15 cellular contexts compared by ENCODE assay signal in genomic region chr4:73104695-73105094, GRCh38. TPM values are rescaled to one million over a fixed set of nuclear protein-coding genes. Genes with fewer than 3 reads are reported as not detected.
A peak's percentile ranks its signal among the peaks of the same experiment; 100 is the strongest.
DNase-seq lines count a peak whose midpoint lies in the region; ATAC-seq lines count a peak whose summit lies in the region.
"Had no signal": no experiment of that assay in that cellular context is flagged by ENCODE, and none has a peak within 500 bp of the region (broad histone marks: within the 10 kb centered on the region; RNA-seq: fewer than 3 reads in every experiment).

No MANE protein-coding gene starts in this region.

- peaks cover 34% of the 10 kb centered on the region for H3K36me3 ChIP-seq in MG63

- H3K9me3 Mint-ChIP-seq in stimulated activated naive CD8-positive, alpha-beta T cell treated with anti-CD3 and anti-CD28 coated beads, Interleukin-15, Interleukin-2, amounts not matched to agents 100 ng/mL and 50 ng/mL, for 24 hours, result no peaks in the 10 kb centered on the region

- no peak overlapping the region for H3K4me3 Mint-ChIP-seq in stimulated activated naive CD8-positive, alpha-beta T cell treated with anti-CD3 and anti-CD28 coated beads, Interleukin-15, Interleukin-2, amounts not matched to agents 100 ng/mL and 50 ng/mL, for 24 hours

- no peaks in the 10 kb centered on the region for H3K27me3 Mint-ChIP-seq in stimulated activated naive CD8-positive, alpha-beta T cell treated with anti-CD3 and anti-CD28 coated beads, Interleukin-15, Interleukin-2, amounts not matched to agents 100 ng/mL and 50 ng/mL, for 24 hours

- H3K27ac Mint-ChIP-seq in stimulated activated naive CD8-positive, alpha-beta T cell treated with anti-CD3 and anti-CD28 coated beads, Interleukin-15, Interleukin-2, amounts not matched to agents 100 ng/mL and 50 ng/mL, for 24 hours, result peak overlapping the region; percentile 57

- no peak for DNase-seq in stimulated activated naive CD8-positive, alpha-beta T cell treated with anti-CD3 and anti-CD28 coated beads, Interleukin-15, Interleukin-2, amounts not matched to agents 100 U/mL and 50 U/mL, for 24 hours
- DNase-seq in NCI-H460 (ENCODE audit: extremely low read depth, low read depth) (peak; percentile 15), left lobe of liver (ENCODE audit: low spot score) (no peak), DMS79 (lab: John Stamatoyannopoulos, UW) (no peak), MG63 (no peak)
- DNase-seq: DMS153; H7; NCI-H1048; NCI-H146; NCI-H226; NCI-H526 treated with DMSO at 0.1 percent for 48 hours; NK-92 treated with Interleukin-12 subunit alpha and Interleukin-12 subunit beta, amount 100 ng/mL, for 24 hours had no signal

- H3K4me3 ChIP-seq in MG63, result no peak overlapping the region
- H3K4me3 ChIP-seq: BLaER1 treated with 17β-estradiol and CSF1 and Interleukin-3, amounts not matched to agents 10 nM and 100 nM had no signal

- H3K4me1 Mint-ChIP-seq in stimulated activated naive CD8-positive, alpha-beta T cell treated with anti-CD3 and anti-CD28 coated beads, Interleukin-15, Interleukin-2, amounts not matched to agents 100 ng/mL and 50 ng/mL, for 24 hours (ENCODE audit: low read depth), result peaks cover 21% of the 10 kb centered on the region

- H3K9me3 ChIP-seq in MG63, result no peaks in the 10 kb centered on the region
- H3K9me3 ChIP-seq: BLaER1 treated with 17β-estradiol and CSF1 and Interleukin-3, amounts not matched to agents 10 nM and 100 nM had no signal

- H3K27me3 ChIP-seq in MG63, result no peaks in the 10 kb centered on the region
- H3K27me3 ChIP-seq: BLaER1 treated with 17β-estradiol and CSF1 and Interleukin-3, amounts not matched to agents 10 nM and 100 nM had no signal

- ATAC-seq in stimulated activated naive CD8-positive, alpha-beta T cell treated with anti-CD3 and anti-CD28 coated beads, Interleukin-15, Interleukin-2, amounts not matched to agents 100 U/mL and 50 U/mL, for 24 hours, result no peak
- ATAC-seq in left lobe of liver (peak; percentile 16), HG03045 (IDR thresholded peaks at IDR 0.05; ENCODE audit: unreplicated experiment) (no peak)

- H3K36me3 Mint-ChIP-seq in stimulated activated naive CD8-positive, alpha-beta T cell treated with anti-CD3 and anti-CD28 coated beads, Interleukin-15, Interleukin-2, amounts not matched to agents 100 ng/mL and 50 ng/mL, for 24 hours (ENCODE audit: low read depth), result peaks cover 44% of the 10 kb centered on the region

RNA-seq across cellular contexts. Expression of gene COX18, which starts 35.2 kb away (rescaled TPM):
- 22.2 and 25.8 TPM in 2 replicates for total RNA-seq in NCI-H460 (2014; rRNA removed; shearing (Covaris generic))
- polyA plus RNA-seq in NCI-H460 (2014; cell fraction: nucleus; rRNA removed), result 10.0 and 23.3 TPM in 2 replicates
- total RNA-seq in left lobe of liver, result 19.9 TPM
- total RNA-seq in MG63 (2014; rRNA removed; shearing (Covaris generic); ENCODE audit: low replicate concordance), result 17.8 and 18.2 TPM in 2 replicates
